1 cellular context compared by ENCODE assay signal in the genomic region with DNA sequence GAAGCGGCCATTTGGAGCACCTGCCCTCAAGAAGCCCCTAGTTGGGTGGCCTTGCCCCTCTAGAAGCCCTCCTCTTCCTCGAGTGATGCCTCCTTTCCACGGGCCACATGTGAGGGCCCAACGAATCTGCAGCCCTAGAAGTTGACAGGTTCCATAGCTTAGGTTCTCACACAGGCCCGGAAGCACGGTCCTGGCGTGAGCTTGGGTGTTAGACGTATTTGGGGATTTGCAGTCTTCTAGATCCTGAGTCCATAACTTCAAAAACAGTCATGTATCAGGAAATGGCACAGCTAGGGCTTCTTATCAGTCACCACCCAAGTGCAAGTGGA.
TF ChIP-seq lines count a peak whose summit lies in the region.

No MANE protein-coding gene starts in this region.

TF ChIP-seq in H1, 55 proteins besides CTCF, POLR2A, EP300 and RAD21:
- TF ChIP-seq SUZ12 (IDR thresholded peaks at IDR 0.05; ENCODE audit: low read length) (no peak), JUND (IDR thresholded peaks at IDR 0.05; ENCODE audit: low read length) (no peak), SIX5 (IDR thresholded peaks at IDR 0.05; ENCODE audit: low read depth, low read length) (no peak)
- TF ChIP-seq, protein P1, sequence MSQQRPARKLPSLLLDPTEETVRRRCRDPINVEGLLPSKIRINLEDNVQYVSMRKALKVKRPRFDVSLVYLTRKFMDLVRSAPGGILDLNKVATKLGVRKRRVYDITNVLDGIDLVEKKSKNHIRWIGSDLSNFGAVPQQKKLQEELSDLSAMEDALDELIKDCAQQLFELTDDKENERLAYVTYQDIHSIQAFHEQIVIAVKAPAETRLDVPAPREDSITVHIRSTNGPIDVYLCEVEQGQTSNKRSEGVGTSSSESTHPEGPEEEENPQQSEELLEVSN (IDR thresholded peaks at IDR 0.05) = 0 out of 2 replicates have a peak, but pooled peaks have one; percentile 42
TF ChIP-seq in H1: peak in this region for 1.
